1 cellular context compared by ENCODE assay signal in the genomic region with DNA sequence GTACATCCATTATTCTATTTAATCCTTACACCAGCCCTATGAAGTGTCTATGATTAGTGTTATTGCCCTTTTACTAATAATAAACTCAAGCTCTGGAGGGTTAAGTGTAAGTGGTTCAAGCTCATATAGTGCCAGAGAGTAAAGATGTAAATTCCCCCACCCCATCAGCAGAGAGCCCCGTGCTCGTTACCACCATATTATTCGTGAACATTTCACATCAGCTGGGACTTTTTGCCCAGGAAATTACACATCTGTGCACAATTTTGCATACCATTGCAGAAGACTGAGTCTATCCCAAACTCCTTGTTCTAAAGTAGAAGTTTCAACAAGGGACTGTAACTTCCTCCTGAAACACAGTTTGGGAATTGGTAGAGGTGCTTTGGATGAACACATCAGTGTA.
TF ChIP-seq lines count a peak whose summit lies in the region.

No MANE protein-coding gene starts in this region.

TF ChIP-seq in GM12878, 131 proteins besides CTCF, POLR2A, EP300 and RAD21 (continued from another document):
- TF ChIP-seq, protein P1, sequence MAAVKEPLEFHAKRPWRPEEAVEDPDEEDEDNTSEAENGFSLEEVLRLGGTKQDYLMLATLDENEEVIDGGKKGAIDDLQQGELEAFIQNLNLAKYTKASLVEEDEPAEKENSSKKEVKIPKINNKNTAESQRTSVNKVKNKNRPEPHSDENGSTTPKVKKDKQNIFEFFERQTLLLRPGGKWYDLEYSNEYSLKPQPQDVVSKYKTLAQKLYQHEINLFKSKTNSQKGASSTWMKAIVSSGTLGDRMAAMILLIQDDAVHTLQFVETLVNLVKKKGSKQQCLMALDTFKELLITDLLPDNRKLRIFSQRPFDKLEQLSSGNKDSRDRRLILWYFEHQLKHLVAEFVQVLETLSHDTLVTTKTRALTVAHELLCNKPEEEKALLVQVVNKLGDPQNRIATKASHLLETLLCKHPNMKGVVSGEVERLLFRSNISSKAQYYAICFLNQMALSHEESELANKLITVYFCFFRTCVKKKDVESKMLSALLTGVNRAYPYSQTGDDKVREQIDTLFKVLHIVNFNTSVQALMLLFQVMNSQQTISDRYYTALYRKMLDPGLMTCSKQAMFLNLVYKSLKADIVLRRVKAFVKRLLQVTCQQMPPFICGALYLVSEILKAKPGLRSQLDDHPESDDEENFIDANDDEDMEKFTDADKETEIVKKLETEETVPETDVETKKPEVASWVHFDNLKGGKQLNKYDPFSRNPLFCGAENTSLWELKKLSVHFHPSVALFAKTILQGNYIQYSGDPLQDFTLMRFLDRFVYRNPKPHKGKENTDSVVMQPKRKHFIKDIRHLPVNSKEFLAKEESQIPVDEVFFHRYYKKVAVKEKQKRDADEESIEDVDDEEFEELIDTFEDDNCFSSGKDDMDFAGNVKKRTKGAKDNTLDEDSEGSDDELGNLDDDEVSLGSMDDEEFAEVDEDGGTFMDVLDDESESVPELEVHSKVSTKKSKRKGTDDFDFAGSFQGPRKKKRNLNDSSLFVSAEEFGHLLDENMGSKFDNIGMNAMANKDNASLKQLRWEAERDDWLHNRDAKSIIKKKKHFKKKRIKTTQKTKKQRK (IDR thresholded peaks at IDR 0.05; ENCODE audit: low read depth, low read length): no peak
- 0 out of 4 replicates have a peak, but pooled peaks of 1 of the 2 experiments have one; percentile 9 for TF ChIP-seq BHLHE40 (IDR thresholded peaks at IDR 0.05; ENCODE audit: borderline replicate concordance in 1 of 2, low read depth in 2 of 2, low read length in 1 of 2)
- TF ChIP-seq IKZF2 (IDR thresholded peaks at IDR 0.05): peak in 1 of 2 experiments; percentile 20; a peak in 1 of 4 replicates
- peak in 1 of 2 experiments; percentile 75; a peak in 1 of 4 replicates for TF ChIP-seq ETV6 (conservative IDR thresholded peaks at IDR 0.05 in 1 of 2, IDR thresholded peaks at IDR 0.05 in 1 of 2; ENCODE audit: borderline replicate concordance in 1 of 2, low read depth in 1 of 2)
